ENCODE assay signal across 21 cellular contexts in the genomic region with DNA sequence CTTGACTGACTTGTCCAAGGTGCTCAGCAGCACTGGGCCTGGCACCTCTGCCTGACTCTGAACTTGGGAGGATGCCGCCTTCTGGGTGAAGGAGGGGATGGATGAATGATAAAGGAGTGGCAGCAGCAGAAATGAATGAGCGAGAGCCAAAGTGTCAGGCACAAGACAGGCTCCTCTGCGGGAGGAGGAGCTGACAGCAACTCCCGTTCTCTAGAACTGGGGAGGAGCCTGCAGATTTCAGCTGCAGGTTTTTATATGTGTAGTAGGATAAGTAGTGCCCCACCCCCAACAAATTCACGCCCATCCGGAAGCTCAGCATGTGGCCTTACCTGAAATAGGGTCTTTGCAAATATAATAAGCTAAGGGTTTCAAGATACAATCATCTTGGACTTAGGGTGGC. TPM values are rescaled to one million over a fixed set of nuclear protein-coding genes. Genes with fewer than 3 reads are reported as not detected.
DNase-seq lines count a peak whose midpoint lies in the region; ATAC-seq, FAIRE-seq and TF ChIP-seq lines count a peak whose summit lies in the region.
"Had no signal": no experiment of that assay in that cellular context is flagged by ENCODE, and none has a peak within 500 bp of the region (broad histone marks: within the 10 kb centered on the region; RNA-seq: fewer than 3 reads in every experiment).

No MANE protein-coding gene starts in this region.

- H3K27ac ChIP-seq in BLaER1 treated with 17β-estradiol and CSF1 and Interleukin-3, amounts not matched to agents 10 nM and 100 nM: no peak overlapping the region
- no peak overlapping the region for H3K27ac ChIP-seq in CD4-positive, alpha-beta T cell (ENCODE audit: low read depth, low read length)
- H3K27ac ChIP-seq in naive thymus-derived CD4-positive, alpha-beta T cell (ENCODE audit: low read depth, low read length): no peak overlapping the region
- no peak overlapping the region for H3K27ac ChIP-seq in uterus
- H3K27ac ChIP-seq: SJSA1 had no signal

- DNase-seq in CD4-positive, alpha-beta T cell: no peak
- DNase-seq in T-cell (no peak), RCC 7860 (ENCODE audit: low spot score) (no peak), cerebellar nuclear complex (lab: John Stamatoyannopoulos, UW) (no peak), uterus (no peak)
- DNase-seq in naive thymus-derived CD4-positive, alpha-beta T cell: no peak
- DNase-seq: CD8-positive, alpha-beta memory T cell; GOT3; KG1; NCI-H1092 treated with DMSO at 0.1 percent for 48 hours; NCI-H1436 treated with DMSO at 0.1 percent for 48 hours; NCI-H2081 treated with DMSO at 0.1 percent for 48 hours; NCI-H446; NCI-H526; OCI-M1 had no signal

- POLR2A ChIA-PET in CD4-positive, alpha-beta T cell (lab: Charles Lee): no interaction called here
- POLR2A ChIA-PET in T-cell (lab: Charles Lee): interaction anchor here in 1 of 2 donors (0.7 kb wide), 1 partner anchor 31 kb away, joined by 4 read pairs; no protein-coding TSS in a partner anchor
- POLR2A ChIA-PET in naive thymus-derived CD4-positive, alpha-beta T cell (lab: Charles Lee): no interaction called here

- H3K27me3 Mint-ChIP-seq in CD4-positive, alpha-beta T cell: no peaks in the 10 kb centered on the region
- H3K27me3 Mint-ChIP-seq in T-cell: no peaks in the 10 kb centered on the region
- no peaks in the 10 kb centered on the region for H3K27me3 Mint-ChIP-seq in naive thymus-derived CD4-positive, alpha-beta T cell
- H3K27me3 Mint-ChIP-seq: CD8-positive, alpha-beta memory T cell had no signal

- H3K4me3 ChIP-seq in BLaER1 treated with 17β-estradiol and CSF1 and Interleukin-3, amounts not matched to agents 10 nM and 100 nM: no peak overlapping the region
- H3K4me3 ChIP-seq in naive thymus-derived CD4-positive, alpha-beta T cell (ENCODE audit: low read length): no peak overlapping the region
- H3K4me3 ChIP-seq in uterus: no peak overlapping the region
- H3K4me3 ChIP-seq: SJSA1 had no signal

- H3K4me1 ChIP-seq in BLaER1 treated with 17β-estradiol and CSF1 and Interleukin-3, amounts not matched to agents 10 nM and 100 nM: peaks cover 39 to 56% (median 47%) of the 10 kb centered on the region in 10 experiments
- peaks cover 0 to 14% of the 10 kb centered on the region in 2 donors for H3K4me1 ChIP-seq in naive thymus-derived CD4-positive, alpha-beta T cell (ENCODE audit: control insufficient read depth in 2 of 2, insufficient read depth in 2 of 2, low read length in 2 of 2)
- H3K4me1 ChIP-seq in uterus: peaks cover 0 to 17% of the 10 kb centered on the region in 2 donors

- peak overlapping the region in 8 of 11 experiments; percentile 23 to 45 (median 36); a peak in 10 of 22 replicates for H3K4me2 ChIP-seq in BLaER1 treated with 17β-estradiol and CSF1 and Interleukin-3, amounts not matched to agents 10 nM and 100 nM

- H3K36me3 Mint-ChIP-seq in CD4-positive, alpha-beta T cell (ENCODE audit: low read depth): peaks cover 63% of the 10 kb centered on the region
- H3K36me3 Mint-ChIP-seq in T-cell: peaks cover 31% of the 10 kb centered on the region
- H3K36me3 Mint-ChIP-seq in naive thymus-derived CD4-positive, alpha-beta T cell: peaks cover 11 to 28% (median 16%) of the 10 kb centered on the region in 5 donors

- H4K20me1 ChIP-seq in BLaER1 treated with 17β-estradiol and CSF1 and Interleukin-3, amounts not matched to agents 10 nM and 100 nM: peaks cover 0 to 41% (median 29%) of the 10 kb centered on the region in 11 experiments; a peak in 16 of 22 replicates

- H3K9ac ChIP-seq in BLaER1 treated with 17β-estradiol and CSF1 and Interleukin-3, amounts not matched to agents 10 nM and 100 nM: no peak overlapping the region

- peaks cover 15% of the 10 kb centered on the region for H3K4me1 Mint-ChIP-seq in CD4-positive, alpha-beta T cell (ENCODE audit: low read depth)
- peaks cover 13 to 19% (median 19%) of the 10 kb centered on the region in 3 donors for H3K4me1 Mint-ChIP-seq in T-cell
- H3K4me1 Mint-ChIP-seq in naive thymus-derived CD4-positive, alpha-beta T cell: peaks cover 12 to 24% (median 18%) of the 10 kb centered on the region in 7 donors
- H3K4me1 Mint-ChIP-seq: CD8-positive, alpha-beta memory T cell had no signal

- peak overlapping the region; percentile 49 for H3K27ac Mint-ChIP-seq in CD4-positive, alpha-beta T cell
- peak overlapping the region; percentile 35 to 39 for H3K27ac Mint-ChIP-seq in T-cell
- H3K27ac Mint-ChIP-seq in naive thymus-derived CD4-positive, alpha-beta T cell: peak overlapping the region in 8 of 9 donors; percentile 50 to 89 (median 82)

- intact Hi-C loops in CD4-positive, alpha-beta T cell (cut with DNase I, micrococcal nuclease): no loop called here
- intact Hi-C loops in naive thymus-derived CD4-positive, alpha-beta T cell (cut with micrococcal nuclease): loop anchor here in 1 of 2 donors (2.0 to 5.0 kb wide), 2 partner anchors 70 to 105 kb away; no protein-coding TSS in a partner anchor
- intact Hi-C loops in uterus (cut with DNase I; ENCODE audit: low total_unique reads): no loop called here

- no peak for TF ChIP-seq POLR2A in uterus (IDR thresholded peaks at IDR 0.05)

- FAIRE-seq in RCC 7860 (lab: Jason Lieb, UNC): no peak
- FAIRE-seq: G401.6, GM12892 had no signal

- H3K4me3 Mint-ChIP-seq in CD4-positive, alpha-beta T cell: no peak overlapping the region
- no peak overlapping the region for H3K4me3 Mint-ChIP-seq in T-cell
- H3K4me3 Mint-ChIP-seq in naive thymus-derived CD4-positive, alpha-beta T cell: no peak overlapping the region
- H3K4me3 Mint-ChIP-seq: CD8-positive, alpha-beta memory T cell had no signal

- H3K9me3 ChIP-seq in BLaER1 treated with 17β-estradiol and CSF1 and Interleukin-3, amounts not matched to agents 10 nM and 100 nM (replicated peaks in 1 of 11): no peaks in the 10 kb centered on the region
- H3K9me3 ChIP-seq in CD4-positive, alpha-beta T cell (ENCODE audit: control insufficient read depth, low read length): no peaks in the 10 kb centered on the region
- no peaks in the 10 kb centered on the region for H3K9me3 ChIP-seq in naive thymus-derived CD4-positive, alpha-beta T cell (ENCODE audit: control insufficient read depth in 2 of 3, low read length in 3 of 3)
- H3K9me3 ChIP-seq in uterus: no peaks in the 10 kb centered on the region
- H3K9me3 ChIP-seq: SJSA1 had no signal

- no peak for TF ChIP-seq CTCF in CD4-positive, alpha-beta T cell (IDR thresholded peaks at IDR 0.05)
- TF ChIP-seq CTCF in uterus (IDR thresholded peaks at IDR 0.05): no peak

- H3K27me3 ChIP-seq in BLaER1 treated with 17β-estradiol and CSF1 and Interleukin-3, amounts not matched to agents 10 nM and 100 nM: peaks cover 0 to 5% (median 0%) of the 10 kb centered on the region in 11 experiments; a peak in 3 of 22 replicates
- H3K27me3 ChIP-seq in CD4-positive, alpha-beta T cell (ENCODE audit: control insufficient read depth, insufficient read depth, low read length): no peaks in the 10 kb centered on the region
- no peaks in the 10 kb centered on the region for H3K27me3 ChIP-seq in naive thymus-derived CD4-positive, alpha-beta T cell (ENCODE audit: control insufficient read depth in 2 of 2, insufficient read depth in 2 of 2, low read length in 2 of 2)
- H3K27me3 ChIP-seq in uterus: no peaks in the 10 kb centered on the region
- H3K27me3 ChIP-seq: SJSA1 had no signal

- peaks cover 0 to 58% (median 6%) of the 10 kb centered on the region in 11 experiments; a peak in 12 of 22 replicates for H3K36me3 ChIP-seq in BLaER1 treated with 17β-estradiol and CSF1 and Interleukin-3, amounts not matched to agents 10 nM and 100 nM
- H3K36me3 ChIP-seq in naive thymus-derived CD4-positive, alpha-beta T cell (ENCODE audit: control insufficient read depth in 2 of 3, insufficient read depth in 3 of 3, low read length in 3 of 3): peaks cover 0 to 75% (median 0%) of the 10 kb centered on the region in 3 experiments
- H3K36me3 ChIP-seq in uterus: no peaks in the 10 kb centered on the region
- H3K36me3 ChIP-seq: SJSA1 had no signal

- CTCF ChIA-PET in CD4-positive, alpha-beta T cell (lab: Charles Lee): no interaction called here
- CTCF ChIA-PET in T-cell (lab: Charles Lee): interaction anchor here in 1 of 2 donors (0.7 kb wide), 1 partner anchor 63 kb away, joined by 5 read pairs; no protein-coding TSS in a partner anchor
- CTCF ChIA-PET in naive thymus-derived CD4-positive, alpha-beta T cell (lab: Charles Lee): no interaction called here

- no peak for ATAC-seq in CD4-positive, alpha-beta T cell (ENCODE audit: poor library complexity)
- ATAC-seq in T-cell (replicated peaks in 1 of 4): no peak
- no peak for ATAC-seq in naive thymus-derived CD4-positive, alpha-beta T cell
- ATAC-seq: HCT116, Right ventricle myocardium inferior had no signal

- no peaks in the 10 kb centered on the region for H3K9me3 Mint-ChIP-seq in CD4-positive, alpha-beta T cell
- no peaks in the 10 kb centered on the region for H3K9me3 Mint-ChIP-seq in T-cell
- peaks cover 0 to 4% (median 0%) of the 10 kb centered on the region in 11 donors for H3K9me3 Mint-ChIP-seq in naive thymus-derived CD4-positive, alpha-beta T cell

RNA-seq across cellular contexts. Expression of a gene that starts 33.1 kb away (rescaled TPM):
- total RNA-seq in CD4-positive, alpha-beta T cell: 10 to 100 TPM; 85.3 to 92.7 TPM
- total RNA-seq in T-cell: 100 to 1,000 TPM in 3 of 5 donors, 10 to 100 TPM in 2; 76.7 to 120 (median 102) TPM
- 100 to 1,000 TPM in 4 of 5 experiments, 10 to 100 TPM in 1; 40.9 to 169 (median 140) TPM for total RNA-seq in naive thymus-derived CD4-positive, alpha-beta T cell
- polyA plus RNA-seq in naive thymus-derived CD4-positive, alpha-beta T cell: 100 to 1,000 TPM in 1 of 2 donors, 10 to 100 TPM in 1; 68.1 to 144 TPM
- 10 to 100 TPM; 14.2 to 47.1 (median 36.2) TPM for total RNA-seq in uterus

RNA-seq across cellular contexts. Expression of a gene that starts 56.6 kb away (rescaled TPM):
- total RNA-seq in CD4-positive, alpha-beta T cell: 10 to 100 TPM; 10.4 to 12.2 TPM
- total RNA-seq in T-cell: 10 to 100 TPM; 14.1 to 19.0 (median 15.1) TPM
- 10 to 100 TPM; 13.2 to 25.4 (median 14.9) TPM for total RNA-seq in naive thymus-derived CD4-positive, alpha-beta T cell
- 10 to 100 TPM in 1 of 2 donors, 1 to 10 TPM in 1; 7.8 to 10.6 TPM for polyA plus RNA-seq in naive thymus-derived CD4-positive, alpha-beta T cell
- 10 to 100 TPM; 20.7 to 38.6 (median 29.8) TPM for total RNA-seq in uterus
